ENCODE assay signal across 13 cellular contexts in genomic region chr1:54934869-54935268, GRCh38. TPM values are rescaled to one million over a fixed set of nuclear protein-coding genes. Genes with fewer than 3 reads are reported as not detected.
DNase-seq lines count a peak whose midpoint lies in the region; ATAC-seq, FAIRE-seq and TF ChIP-seq lines count a peak whose summit lies in the region.
"Had no signal": no experiment of that assay in that cellular context is flagged by ENCODE, and none has a peak within 500 bp of the region (broad histone marks: within the 10 kb centered on the region; RNA-seq: fewer than 3 reads in every experiment).

No MANE protein-coding gene starts in this region.

- H3K4me3 ChIP-seq in HEK293 (ENCODE audit: low read depth, low read length) = no peak overlapping the region
- H3K4me3 ChIP-seq in astrocyte (ENCODE audit: insufficient read depth, low read depth, low read length) = no peak overlapping the region
- H3K4me3 ChIP-seq: K562 had no signal

- DNase-seq in astrocyte (ENCODE audit: low read depth) (peak; percentile 95), hepatic stellate cell (ENCODE audit: low spot score) (peak; percentile 62), urothelium cell line (ENCODE audit: low spot score) (peak; percentile 33), KBM-7 (no peak), NCI-H510A (lab: John Stamatoyannopoulos, UW) (no peak)
- DNase-seq: aorta, NCI-H2081 treated with DMSO at 0.1 percent for 48 hours, OCI-M1 had no signal

- H3K27me3 Mint-ChIP-seq in astrocyte (ENCODE audit: low read depth, unreplicated experiment) = no peaks in the 10 kb centered on the region

- no peak overlapping the region for H3K4me3 Mint-ChIP-seq in astrocyte (ENCODE audit: unreplicated experiment)

- FAIRE-seq in astrocyte (lab: Jason Lieb, UNC) (peak; percentile 87), urothelium cell line (lab: Jason Lieb, UNC) (no peak)
- FAIRE-seq: K562 had no signal

- CTCF ChIA-PET in HEK293 (lab: Yijun Ruan, JAX) = interaction anchor here (1.2 to 1.8 kb wide), 4 partner anchors 10 to 87 kb away, joined by 3 to 11 read pairs (median 6); no protein-coding TSS in a partner anchor

- no peaks in the 10 kb centered on the region for H4K20me1 ChIP-seq in astrocyte (ENCODE audit: insufficient read depth, low read length)

- no peaks in the 10 kb centered on the region for H3K27me3 ChIP-seq in astrocyte (ENCODE audit: insufficient read depth, low read length)

- TF ChIP-seq CTCF in HEK293 (tag by site-specific recombination; IDR thresholded peaks at IDR 0.05) = no peak
- no peak for TF ChIP-seq CTCF in astrocyte (IDR thresholded peaks at IDR 0.05; ENCODE audit: insufficient read depth, low read depth, low read length)

- ATAC-seq in HG02759 (IDR thresholded peaks at IDR 0.05; ENCODE audit: unreplicated experiment) = no peak
- ATAC-seq: K562 had no signal

- H3K79me2 ChIP-seq in astrocyte (ENCODE audit: insufficient read depth, low read length) = no peaks in the 10 kb centered on the region

- in situ Hi-C loops in KBM-7 (cut with MboI; ENCODE audit: low pct_unique_long_range_greater_than_20kb, low sequenced_read_pairs) = no loop called here

- H3K4me1 Mint-ChIP-seq in astrocyte (ENCODE audit: low read depth, unreplicated experiment) = peaks cover 21% of the 10 kb centered on the region

- H3K27ac ChIP-seq in HEK293 (ENCODE audit: extremely low read depth, low read depth, low read length) (no peak overlapping the region), astrocyte (ENCODE audit: low read depth, low read length) (peak overlapping the region; percentile 67)

- H3K36me3 ChIP-seq in HEK293 (ENCODE audit: control insufficient read depth in 2 of 2, insufficient read depth in 1 of 2, low read length in 2 of 2) (no peaks in the 10 kb centered on the region), astrocyte (ENCODE audit: insufficient read depth, low read length) (no peaks in the 10 kb centered on the region)

- H3K4me1 ChIP-seq in HEK293 (ENCODE audit: control insufficient read depth, insufficient read depth, low read length) (no peaks in the 10 kb centered on the region), astrocyte (ENCODE audit: insufficient read depth, low read length) (peaks cover 23% of the 10 kb centered on the region)

- no peaks in the 10 kb centered on the region for H3K36me3 Mint-ChIP-seq in astrocyte (ENCODE audit: low read depth, unreplicated experiment)

- H2AFZ ChIP-seq in astrocyte (ENCODE audit: low read depth, low read length) = no peak overlapping the region

- peak overlapping the region; percentile 55 for H3K9ac ChIP-seq in astrocyte (ENCODE audit: low read length)

- H3K9me3 ChIP-seq in HEK293 (ENCODE audit: control insufficient read depth, insufficient read depth, low read depth, low read length) (no peaks in the 10 kb centered on the region), astrocyte (ENCODE audit: insufficient read depth, low read depth, low read length) (no peaks in the 10 kb centered on the region)

- H3K4me2 ChIP-seq in astrocyte (ENCODE audit: low read length) = peak overlapping the region; percentile 63

- POLR2A ChIA-PET in HEK293 (lab: Yijun Ruan, JAX) = interaction anchor here (0.7 kb wide), 2 partner anchors 92 to 448 kb away, joined by 3 read pairs; no protein-coding TSS in a partner anchor

- peak overlapping the region; percentile 94 for H3K27ac Mint-ChIP-seq in astrocyte (ENCODE audit: unreplicated experiment)

- H3K9me3 Mint-ChIP-seq in astrocyte (ENCODE audit: unreplicated experiment) = peaks cover 7% of the 10 kb centered on the region

TF ChIP-seq in HEK293, 187 proteins besides CTCF, POLR2A, EP300 and RAD21:
- TF ChIP-seq HIC1 (tag by site-specific recombination; IDR thresholded peaks at IDR 0.05) = no peak
- peak; percentile 21 for TF ChIP-seq GLIS1 (tag by site-specific recombination; IDR thresholded peaks at IDR 0.05)

RNA-seq across cellular contexts. Expression of gene TMEM61, which starts 45.6 kb away (rescaled TPM):
- not detected in 2 replicates for total RNA-seq in astrocyte
- total RNA-seq: K562, mononuclear cell, skeletal muscle tissue had no signal

RNA-seq across cellular contexts. Expression of gene DHCR24, which starts 47.9 kb away (rescaled TPM):
- total RNA-seq in astrocyte = 116 and 168 TPM in 2 replicates

Comparison
In these comparisons a context has a peak if more than half of its experiments do, and no peak if none do; other contexts are left out.
1. DNase-seq: peak in astrocyte (single experiment), hepatic stellate cell (single experiment) and urothelium cell line (single experiment); none in KBM-7 (single experiment) and NCI-H510A (single experiment).